9 cellular contexts compared by ENCODE assay signal in genomic region chr7:6394114-6394513, GRCh38. TPM values are rescaled to one million over a fixed set of nuclear protein-coding genes. Genes with fewer than 3 reads are reported as not detected.
A peak's percentile ranks its signal among the peaks of the same experiment; 100 is the strongest.
DNase-seq lines count a peak whose midpoint lies in the region; ATAC-seq, FAIRE-seq and TF ChIP-seq lines count a peak whose summit lies in the region.
"Had no signal": no experiment of that assay in that cellular context is flagged by ENCODE, and none has a peak within 500 bp of the region (broad histone marks: within the 10 kb centered on the region; RNA-seq: fewer than 3 reads in every experiment).

No MANE protein-coding gene starts in this region.

- no peak overlapping the region for H3K4me3 Mint-ChIP-seq in HFFc6
- H3K4me3 Mint-ChIP-seq in activated naive CD8-positive, alpha-beta T cell treated with anti-CD3 and anti-CD28 coated beads, Interleukin-2, amount 50 U/mL, for 24 hours = no peak overlapping the region
- H3K4me3 Mint-ChIP-seq in stimulated activated naive CD8-positive, alpha-beta T cell treated with anti-CD3 and anti-CD28 coated beads, Interleukin-15, amount 100 ng/mL, for 72 hours = no peak overlapping the region

- no peaks in the 10 kb centered on the region for H3K9me3 ChIP-seq in kidney (ENCODE audit: control insufficient read depth in 1 of 2, low read length in 2 of 2)

- H3K36me3 Mint-ChIP-seq in HFFc6 (ENCODE audit: low read depth) = peaks cover 42% of the 10 kb centered on the region
- peaks cover 44% of the 10 kb centered on the region for H3K36me3 Mint-ChIP-seq in activated naive CD8-positive, alpha-beta T cell treated with anti-CD3 and anti-CD28 coated beads, Interleukin-2, amount 50 U/mL, for 24 hours (ENCODE audit: low read depth)

- peaks cover 5 to 24% of the 10 kb centered on the region in 2 donors for H3K4me1 ChIP-seq in kidney (ENCODE audit: control insufficient read depth in 1 of 2, insufficient read depth in 1 of 2, low read depth in 1 of 2, low read length in 2 of 2)

- no peak for FAIRE-seq in kidney (lab: Jason Lieb, UNC)

- H3K27ac ChIP-seq in kidney (ENCODE audit: low read depth in 2 of 2, low read length in 2 of 2) = peak overlapping the region; percentile 4 to 43
- H3K27ac ChIP-seq: SK-N-MC had no signal

- peaks cover 4 to 16% of the 10 kb centered on the region in 2 donors for H3K36me3 ChIP-seq in kidney (ENCODE audit: control insufficient read depth in 1 of 2, insufficient read depth in 2 of 2, low read length in 2 of 2)

- no peak overlapping the region for H3K9ac ChIP-seq in kidney (ENCODE audit: low read length in 2 of 2)

- TF ChIP-seq CTCF in HFFc6 (IDR thresholded peaks at IDR 0.05) (no peak), kidney (IDR thresholded peaks at IDR 0.05; ENCODE audit: borderline replicate concordance, extremely low read depth, insufficient read depth) (no peak)

- intact Hi-C loops in kidney (cut with DNase I) = no loop called here

- H3K4me3 ChIP-seq in kidney (ENCODE audit: low read length in 2 of 2) = no peak overlapping the region
- H3K4me3 ChIP-seq: SK-N-MC had no signal

- peak overlapping the region; percentile 82 for H3K27ac Mint-ChIP-seq in HFFc6
- H3K27ac Mint-ChIP-seq in activated naive CD8-positive, alpha-beta T cell treated with anti-CD3 and anti-CD28 coated beads, Interleukin-2, amount 50 U/mL, for 24 hours = peak overlapping the region; percentile 76
- peak overlapping the region; percentile 19 to 42 for H3K27ac Mint-ChIP-seq in stimulated activated naive CD8-positive, alpha-beta T cell treated with anti-CD3 and anti-CD28 coated beads, Interleukin-15, amount 100 ng/mL, for 72 hours

- DNase-seq in HFFc6 (no peak), kidney (no peak), DMS 273 treated with DMSO at 0.1 percent for 48 hours (lab: John Stamatoyannopoulos, UW) (no peak)
- DNase-seq in activated naive CD8-positive, alpha-beta T cell treated with anti-CD3 and anti-CD28 coated beads, Interleukin-2, amount 50 U/mL, for 24 hours = no peak
- DNase-seq in stimulated activated naive CD8-positive, alpha-beta T cell treated with anti-CD3 and anti-CD28 coated beads, Interleukin-15, amount 100 ng/mL, for 72 hours = no peak
- no peak for DNase-seq in stimulated activated CD4-positive, alpha-beta T cell treated with anti-CD3 and anti-CD28 coated beads, Interleukin-4, amount 100 ng/mL, for 4 hours
- DNase-seq: central memory CD4-positive, alpha-beta T cell had no signal

- peaks cover 52% of the 10 kb centered on the region for H3K4me1 Mint-ChIP-seq in HFFc6 (ENCODE audit: low read depth)
- H3K4me1 Mint-ChIP-seq in activated naive CD8-positive, alpha-beta T cell treated with anti-CD3 and anti-CD28 coated beads, Interleukin-2, amount 50 U/mL, for 24 hours = peaks cover 59% of the 10 kb centered on the region
- peaks cover 57% of the 10 kb centered on the region for H3K4me1 Mint-ChIP-seq in stimulated activated naive CD8-positive, alpha-beta T cell treated with anti-CD3 and anti-CD28 coated beads, Interleukin-15, amount 100 ng/mL, for 72 hours

- no peak for ATAC-seq in activated naive CD8-positive, alpha-beta T cell treated with anti-CD3 and anti-CD28 coated beads, Interleukin-2, amount 50 U/mL, for 24 hours
- no peak for ATAC-seq in stimulated activated naive CD8-positive, alpha-beta T cell treated with anti-CD3 and anti-CD28 coated beads, Interleukin-15, amount 100 ng/mL, for 72 hours
- no peak for ATAC-seq in GM21723 (IDR thresholded peaks at IDR 0.05; ENCODE audit: unreplicated experiment)

- H3K9me3 Mint-ChIP-seq in HFFc6 = no peaks in the 10 kb centered on the region
- no peaks in the 10 kb centered on the region for H3K9me3 Mint-ChIP-seq in activated naive CD8-positive, alpha-beta T cell treated with anti-CD3 and anti-CD28 coated beads, Interleukin-2, amount 50 U/mL, for 24 hours
- no peaks in the 10 kb centered on the region for H3K9me3 Mint-ChIP-seq in stimulated activated naive CD8-positive, alpha-beta T cell treated with anti-CD3 and anti-CD28 coated beads, Interleukin-15, amount 100 ng/mL, for 72 hours

- no peaks in the 10 kb centered on the region for H3K27me3 Mint-ChIP-seq in HFFc6 (ENCODE audit: insufficient read depth)
- H3K27me3 Mint-ChIP-seq in activated naive CD8-positive, alpha-beta T cell treated with anti-CD3 and anti-CD28 coated beads, Interleukin-2, amount 50 U/mL, for 24 hours = no peaks in the 10 kb centered on the region
- H3K27me3 Mint-ChIP-seq in stimulated activated naive CD8-positive, alpha-beta T cell treated with anti-CD3 and anti-CD28 coated beads, Interleukin-15, amount 100 ng/mL, for 72 hours = no peaks in the 10 kb centered on the region

RNA-seq across cellular contexts. Expression of gene RAC1, which starts 19.8 kb away (rescaled TPM):
- total RNA-seq in HFFc6 (2021; fragmentation: NEBNext Ultra II Directional; extraction: Animal tissue kit (Norgen Biotek cat#: 25700)) = 100 to 1,000 TPM; 311 to 400 (median 359) TPM
- total RNA-seq in kidney = 321 TPM
- 295 TPM for polyA plus RNA-seq in kidney (ENCODE audit: insufficient read depth, low read depth, low replicate concordance)

RNA-seq across cellular contexts. Expression of gene FAM220A, which starts 45.3 kb away (rescaled TPM):
- 10 to 100 TPM; 13.6 to 24.8 (median 15.5) TPM for total RNA-seq in HFFc6 (2021; fragmentation: NEBNext Ultra II Directional; extraction: Animal tissue kit (Norgen Biotek cat#: 25700))
- 11.6 TPM for total RNA-seq in kidney
- polyA plus RNA-seq in kidney (ENCODE audit: insufficient read depth, low read depth, low replicate concordance) = 11.8 TPM

RNA-seq across cellular contexts. Expression of gene DAGLB, which starts 53.6 kb away (rescaled TPM):
- 10 to 100 TPM; 29.2 to 39.5 (median 33.2) TPM for total RNA-seq in HFFc6 (2021; fragmentation: NEBNext Ultra II Directional; extraction: Animal tissue kit (Norgen Biotek cat#: 25700))
- total RNA-seq in kidney = 25.6 TPM
- polyA plus RNA-seq in kidney (ENCODE audit: insufficient read depth, low read depth, low replicate concordance) = 7.7 TPM

Comparison
In these comparisons a context has a peak if more than half of its experiments do, and no peak if none do; other contexts are left out.
1. H3K27ac Mint-ChIP-seq: peak in every context shown above with its lines; median percentile 82 in HFFc6; 76 in activated naive CD8-positive, alpha-beta T cell treated with anti-CD3 and anti-CD28 coated beads, Interleukin-2, amount 50 U/mL, for 24 hours; 30 in stimulated activated naive CD8-positive, alpha-beta T cell treated with anti-CD3 and anti-CD28 coated beads, Interleukin-15, amount 100 ng/mL, for 72 hours.